Comparison of ENCODE assay signal across 8 cellular contexts in the genomic region with DNA sequence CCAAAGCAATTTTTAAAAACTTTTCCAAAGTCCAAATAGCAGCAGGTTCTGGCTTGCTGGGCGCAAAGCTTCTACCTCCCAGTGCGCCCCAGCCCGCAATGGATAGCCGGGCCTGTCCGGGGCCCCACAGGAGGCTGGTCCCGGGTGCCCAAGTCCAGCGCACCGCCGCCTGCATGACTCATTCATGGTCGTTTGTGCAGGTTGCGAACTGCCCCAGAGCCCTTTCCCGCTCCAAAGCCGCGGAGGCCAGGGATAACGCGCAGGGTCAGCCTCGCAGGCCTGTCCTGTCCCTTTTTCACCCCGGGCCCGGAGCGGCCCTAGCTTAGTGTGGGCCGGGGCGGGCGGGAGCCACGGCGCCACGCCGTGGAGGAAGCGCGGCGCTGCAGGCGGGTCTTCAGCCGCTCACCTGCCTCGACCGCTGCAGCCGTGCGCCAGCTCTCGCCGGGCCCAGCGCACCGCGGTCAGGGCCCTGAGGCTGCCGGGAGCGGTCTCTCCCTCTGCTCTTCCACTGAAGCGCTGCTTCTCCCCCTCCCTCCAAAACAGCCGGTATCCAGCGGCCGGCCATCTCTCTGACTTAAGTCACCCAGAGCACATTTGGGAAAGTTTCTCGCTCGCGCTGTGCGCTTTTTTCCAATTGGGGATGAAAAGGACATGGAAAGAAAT. TPM values are rescaled to one million over a fixed set of nuclear protein-coding genes. Genes with fewer than 3 reads are reported as not detected.
DNase-seq lines count a peak whose midpoint lies in the region; ATAC-seq, FAIRE-seq and TF ChIP-seq lines count a peak whose summit lies in the region.

No MANE protein-coding gene starts in this region.

- H3K27ac ChIP-seq in DOHH2 (ENCODE audit: low read depth, low read length) (peak overlapping the region; percentile 77), right atrium auricular region (peak overlapping the region; percentile 87 to 95), psoas muscle (peak overlapping the region; percentile 81)

- H3K9me3 ChIP-seq in DOHH2 (ENCODE audit: control insufficient read depth, insufficient read depth, low read length) = no peaks in the 10 kb centered on the region
- no peaks in the 10 kb centered on the region for H3K9me3 ChIP-seq in right atrium auricular region
- H3K9me3 ChIP-seq in psoas muscle = no peaks in the 10 kb centered on the region

- H3F3A ChIP-seq in DOHH2 (ENCODE audit: control insufficient read depth, insufficient read depth) = peaks cover 4% of the 10 kb centered on the region

- H3K27me3 ChIP-seq in DOHH2 (ENCODE audit: control insufficient read depth, low read length) = peaks cover 41% of the 10 kb centered on the region
- H3K27me3 ChIP-seq in right atrium auricular region = no peaks in the 10 kb centered on the region
- peaks cover 0 to 27% (median 13%) of the 10 kb centered on the region in 3 donors for H3K27me3 ChIP-seq in psoas muscle (ENCODE audit: insufficient read depth in 3 of 3, low read length in 2 of 3)

- 0 to 1% (median 0%) methylated on average over 36 to 51 of the region's 51 CpGs for WGBS in psoas muscle, 3 donors

- DNase-seq in HTR-8/SVneo (ENCODE audit: insufficient read length, low spot score) (peak; percentile 72), anterior cingulate cortex (lab: John Stamatoyannopoulos, UW) (peak in 39 of 58 donors; percentile 10 to 71 (median 37)), right atrium auricular region (ENCODE audit: low spot score) (peak; percentile 72), psoas muscle (peak; percentile 74 to 82), NCI-H2107 (lab: John Stamatoyannopoulos, UW) (no peak)

- peak; percentile 33 for ATAC-seq in GM21423 (IDR thresholded peaks at IDR 0.05; ENCODE audit: unreplicated experiment)
- peak; percentile 73 for ATAC-seq in SK-N-SH treated with all-trans-retinoic acid at 6 μM for 48 hours
- peak; percentile 79 to 81 (median 80) for ATAC-seq in psoas muscle

- H3K9me2 ChIP-seq in DOHH2 (replicated peaks; ENCODE audit: control insufficient read depth, low read length) = no peaks in the 10 kb centered on the region

- 0 out of 2 replicates have a peak, but pooled peaks cover 9% of the 10 kb centered on the region for H4K20me1 ChIP-seq in DOHH2 (ENCODE audit: control insufficient read depth, insufficient read depth, low read depth, low read length)

- no peak for FAIRE-seq in HTR-8/SVneo (lab: Jason Lieb, UNC)

- H3K4me3 ChIP-seq in DOHH2 (ENCODE audit: low read length) = peak overlapping the region; percentile 78
- H3K4me3 ChIP-seq in right atrium auricular region = peak overlapping the region; percentile 67 to 88
- peak overlapping the region; percentile 79 for H3K4me3 ChIP-seq in psoas muscle

- no peaks in the 10 kb centered on the region for H3K79me2 ChIP-seq in DOHH2 (ENCODE audit: control insufficient read depth, low read length)

- H3K36me3 ChIP-seq in DOHH2 (ENCODE audit: control insufficient read depth, low read length) (no peaks in the 10 kb centered on the region), right atrium auricular region (no peaks in the 10 kb centered on the region), psoas muscle (ENCODE audit: insufficient read depth in 1 of 2, low read depth in 1 of 2) (no peaks in the 10 kb centered on the region)

- peak; percentile 77 for TF ChIP-seq CTCF in DOHH2 (IDR thresholded peaks at IDR 0.05; ENCODE audit: low read depth, low read length, poor library complexity, severe bottlenecking)
- TF ChIP-seq CTCF in right atrium auricular region (IDR thresholded peaks at IDR 0.05) = peak; percentile 95 to 98
- peak; percentile 91 for TF ChIP-seq CTCF in psoas muscle (IDR thresholded peaks at IDR 0.05)

- H3K4me2 ChIP-seq in DOHH2 (ENCODE audit: low read length) = peak overlapping the region; percentile 98

- intact Hi-C loops in psoas muscle (cut with DNase I) = loop anchor here (2.0 to 10.0 kb wide), 6 partner anchors 206 to 383 kb away; a partner anchor contains a TSS

- H3K4me1 ChIP-seq in DOHH2 (ENCODE audit: control insufficient read depth, low read length) (peaks cover 30% of the 10 kb centered on the region), right atrium auricular region (peaks cover 0 to 49% of the 10 kb centered on the region in 2 donors), psoas muscle (peaks cover 21% of the 10 kb centered on the region)

TF ChIP-seq in SK-N-SH treated with all-trans-retinoic acid at 6 μM for 48 hours, 23 proteins besides CTCF, POLR2A, EP300 and RAD21:
- no peak for TF ChIP-seq ZNF565 (CRISPR knock-in tag; conservative IDR thresholded peaks at IDR 0.05; ENCODE audit: low read depth)

RNA-seq across cellular contexts. Expression of a gene that starts 1.7 kb away (rescaled TPM):
- total RNA-seq in right atrium auricular region (1 to 10 TPM; 2.1 to 5.9 TPM), psoas muscle (1 to 10 TPM in 2 of 4 donors, under 1 TPM in 2; 0.67 to 1.2 (median 0.97) TPM)
- polyA plus RNA-seq in psoas muscle = under 1 TPM; 0.24 to 0.64 (median 0.26) TPM

RNA-seq across cellular contexts. Expression of a gene that starts 13.4 kb away (rescaled TPM):
- total RNA-seq in right atrium auricular region (10 to 100 TPM; 23.0 to 34.3 TPM), psoas muscle (10 to 100 TPM; 17.6 to 24.8 (median 20.1) TPM)
- 10 to 100 TPM; 11.6 to 27.1 (median 21.6) TPM for polyA plus RNA-seq in psoas muscle
